Comparison of ENCODE assay signal across 1 cellular context in the genomic region with DNA sequence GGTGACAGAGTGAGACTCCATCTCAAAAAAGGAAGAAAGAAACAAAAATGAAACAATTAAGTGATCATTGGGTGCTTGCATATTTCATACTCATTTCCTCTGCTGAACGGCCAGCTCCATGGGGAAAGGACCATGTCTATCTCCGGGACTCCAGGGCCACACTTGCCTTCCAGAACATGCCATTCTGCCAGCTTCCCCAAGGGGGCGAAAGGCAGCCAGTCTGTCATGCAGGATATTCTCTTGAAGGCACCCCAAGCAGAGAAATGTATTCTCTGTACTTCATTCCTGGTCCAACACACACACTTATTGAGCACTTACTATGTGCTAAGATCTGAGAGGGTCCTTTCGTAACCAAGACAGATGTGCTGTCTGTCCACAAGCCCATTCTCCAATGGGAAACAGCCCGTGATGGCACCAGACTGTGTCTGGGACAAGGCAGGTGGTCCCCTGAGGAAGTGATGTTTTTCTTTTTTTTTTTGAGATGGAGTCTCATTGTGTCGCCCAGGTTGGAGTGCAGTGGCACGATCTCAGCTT.
TF ChIP-seq lines count a peak whose summit lies in the region.

No MANE protein-coding gene starts in this region.

TF ChIP-seq in SK-N-SH treated with all-trans-retinoic acid at 6 μM for 48 hours, 23 proteins besides CTCF, POLR2A, EP300 and RAD21:
- TF ChIP-seq, protein P1, sequence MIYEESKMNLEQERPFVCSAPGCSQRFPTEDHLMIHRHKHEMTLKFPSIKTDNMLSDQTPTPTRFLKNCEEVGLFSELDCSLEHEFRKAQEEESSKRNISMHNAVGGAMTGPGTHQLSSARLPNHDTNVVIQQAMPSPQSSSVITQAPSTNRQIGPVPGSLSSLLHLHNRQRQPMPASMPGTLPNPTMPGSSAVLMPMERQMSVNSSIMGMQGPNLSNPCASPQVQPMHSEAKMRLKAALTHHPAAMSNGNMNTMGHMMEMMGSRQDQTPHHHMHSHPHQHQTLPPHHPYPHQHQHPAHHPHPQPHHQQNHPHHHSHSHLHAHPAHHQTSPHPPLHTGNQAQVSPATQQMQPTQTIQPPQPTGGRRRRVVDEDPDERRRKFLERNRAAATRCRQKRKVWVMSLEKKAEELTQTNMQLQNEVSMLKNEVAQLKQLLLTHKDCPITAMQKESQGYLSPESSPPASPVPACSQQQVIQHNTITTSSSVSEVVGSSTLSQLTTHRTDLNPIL (CRISPR knock-in tag; IDR thresholded peaks at IDR 0.05; ENCODE audit: low read depth): no peak
- TF ChIP-seq, protein P2, sequence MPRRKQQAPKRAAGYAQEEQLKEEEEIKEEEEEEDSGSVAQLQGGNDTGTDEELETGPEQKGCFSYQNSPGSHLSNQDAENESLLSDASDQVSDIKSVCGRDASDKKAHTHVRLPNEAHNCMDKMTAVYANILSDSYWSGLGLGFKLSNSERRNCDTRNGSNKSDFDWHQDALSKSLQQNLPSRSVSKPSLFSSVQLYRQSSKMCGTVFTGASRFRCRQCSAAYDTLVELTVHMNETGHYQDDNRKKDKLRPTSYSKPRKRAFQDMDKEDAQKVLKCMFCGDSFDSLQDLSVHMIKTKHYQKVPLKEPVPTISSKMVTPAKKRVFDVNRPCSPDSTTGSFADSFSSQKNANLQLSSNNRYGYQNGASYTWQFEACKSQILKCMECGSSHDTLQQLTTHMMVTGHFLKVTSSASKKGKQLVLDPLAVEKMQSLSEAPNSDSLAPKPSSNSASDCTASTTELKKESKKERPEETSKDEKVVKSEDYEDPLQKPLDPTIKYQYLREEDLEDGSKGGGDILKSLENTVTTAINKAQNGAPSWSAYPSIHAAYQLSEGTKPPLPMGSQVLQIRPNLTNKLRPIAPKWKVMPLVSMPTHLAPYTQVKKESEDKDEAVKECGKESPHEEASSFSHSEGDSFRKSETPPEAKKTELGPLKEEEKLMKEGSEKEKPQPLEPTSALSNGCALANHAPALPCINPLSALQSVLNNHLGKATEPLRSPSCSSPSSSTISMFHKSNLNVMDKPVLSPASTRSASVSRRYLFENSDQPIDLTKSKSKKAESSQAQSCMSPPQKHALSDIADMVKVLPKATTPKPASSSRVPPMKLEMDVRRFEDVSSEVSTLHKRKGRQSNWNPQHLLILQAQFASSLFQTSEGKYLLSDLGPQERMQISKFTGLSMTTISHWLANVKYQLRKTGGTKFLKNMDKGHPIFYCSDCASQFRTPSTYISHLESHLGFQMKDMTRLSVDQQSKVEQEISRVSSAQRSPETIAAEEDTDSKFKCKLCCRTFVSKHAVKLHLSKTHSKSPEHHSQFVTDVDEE (CRISPR knock-in tag; IDR thresholded peaks at IDR 0.05): no peak
- TF ChIP-seq ZNF8 (CRISPR knock-in tag; IDR thresholded peaks at IDR 0.05) (no peak), OSR1 (CRISPR knock-in tag; IDR thresholded peaks at IDR 0.05) (no peak), ZC3H10 (CRISPR knock-in tag; IDR thresholded peaks at IDR 0.05) (no peak), BACH2 (CRISPR knock-in tag; IDR thresholded peaks at IDR 0.05; ENCODE audit: borderline replicate concordance) (no peak), CSDC2 (CRISPR knock-in tag; IDR thresholded peaks at IDR 0.05) (no peak)
TF ChIP-seq in SK-N-SH treated with all-trans-retinoic acid at 6 μM for 48 hours: peak in this region for 0.
